Comparison of ENCODE assay signal across 8 cellular contexts in genomic region chr7:6008668-6009611, GRCh38. TPM values are rescaled to one million over a fixed set of nuclear protein-coding genes. Genes with fewer than 3 reads are reported as not detected.
DNase-seq lines count a peak whose midpoint lies in the region; ATAC-seq, FAIRE-seq and TF ChIP-seq lines count a peak whose summit lies in the region.

TSS of gene AIMP2 (plus strand) at chr7:6009272. CDS start at chr7:6009364, 92 bp downstream.
TSS of gene PMS2 (minus strand) at chr7:6009049. CDS start at chr7:6009019, 30 bp downstream.

- H3K36me3 ChIP-seq in body of pancreas (replicated peaks in 1 of 2; ENCODE audit: insufficient read depth in 1 of 2, low read depth in 2 of 2) (peaks cover 0 to 2% of the 10 kb centered on the region in 2 donors), sigmoid colon (peaks cover 0 to 15% (median 0%) of the 10 kb centered on the region in 4 donors)

- peak in 3 of 7 experiments; percentile 8 to 23 (median 16) for TF ChIP-seq CTCF in body of pancreas (IDR thresholded peaks at IDR 0.05)
- TF ChIP-seq CTCF in sigmoid colon (IDR thresholded peaks at IDR 0.05), result no peak

- peak; percentile 98 for DNase-seq in NCI-H2107 treated with DMSO at 0.1 percent for 48 hours (lab: John Stamatoyannopoulos, UW; ENCODE audit: unreplicated experiment)
- DNase-seq in body of pancreas, result peak; percentile 98 to 99 (median 98)
- peak; percentile 97 for DNase-seq in iPS DF 19.7 (ENCODE audit: low read depth, low spot score)
- DNase-seq in sigmoid colon, result peak; percentile 99

- no peak for TF ChIP-seq EP300 in sigmoid colon (IDR thresholded peaks at IDR 0.05)

- peak within 1 kb of the TSS; percentile 77 to 96 (median 91) for H3K27ac ChIP-seq in body of pancreas
- peak within 1 kb of the TSS; percentile 91 to 96 (median 93) for H3K27ac ChIP-seq in sigmoid colon

- ATAC-seq in GM18520 (IDR thresholded peaks at IDR 0.05; ENCODE audit: unreplicated experiment), result peak; percentile 93
- peak; percentile 88 for ATAC-seq in HG03064 (IDR thresholded peaks at IDR 0.05; ENCODE audit: low read depth, unreplicated experiment)
- peak; percentile 97 for ATAC-seq in body of pancreas

- H3K9me3 ChIP-seq in body of pancreas, result no peaks in the 10 kb centered on the region
- H3K9me3 ChIP-seq in sigmoid colon, result no peaks in the 10 kb centered on the region

- H3K27me3 ChIP-seq in body of pancreas (no peaks in the 10 kb centered on the region), sigmoid colon (no peaks in the 10 kb centered on the region)

- H3K4me3 ChIP-seq in body of pancreas (peak within 1 kb of the TSS; percentile 20 to 72), sigmoid colon (peak within 1 kb of the TSS; percentile 58 to 84 (median 70))

- TF ChIP-seq POLR2A in body of pancreas (IDR thresholded peaks at IDR 0.05), result peak; percentile 48 to 83 (median 83)
- peak; percentile 60 to 72 for TF ChIP-seq POLR2A in sigmoid colon (IDR thresholded peaks at IDR 0.05)

- intact Hi-C loops in body of pancreas (cut with DNase I) (no loop called here), sigmoid colon (cut with DNase I) (no loop called here)

- WGBS in body of pancreas, 2 donors, result 0 to 1% methylated on average over 30 to 66 of the region's 84 CpGs
- WGBS in sigmoid colon, 2 donors, result 0% methylated on average over 84 of the region's 84 CpGs

- FAIRE-seq in A204.1 (lab: Jason Lieb, UNC), result peak; percentile 97
- FAIRE-seq in TTC549 (lab: Jason Lieb, UNC), result peak; percentile 80

- peaks cover 40% of the 10 kb centered on the region for H3K4me1 ChIP-seq in body of pancreas
- peaks cover 0 to 42% (median 33%) of the 10 kb centered on the region in 4 donors for H3K4me1 ChIP-seq in sigmoid colon

RNA-seq across cellular contexts. Expression of gene AIMP2, which starts in this region (rescaled TPM):
- 10 to 100 TPM; 10.9 to 15.2 TPM for total RNA-seq in body of pancreas
- 10 to 100 TPM; 21.0 to 35.1 (median 26.3) TPM for total RNA-seq in sigmoid colon
- 10 to 100 TPM; 28.8 to 59.9 (median 59.7) TPM for polyA plus RNA-seq in sigmoid colon

RNA-seq across cellular contexts. Expression of gene PMS2, which starts in this region (rescaled TPM):
- total RNA-seq in body of pancreas (1 to 10 TPM; 6.2 to 6.6 TPM), sigmoid colon (1 to 10 TPM; 7.4 to 9.3 (median 7.6) TPM)
- polyA plus RNA-seq in sigmoid colon, result 1 to 10 TPM; 3.2 to 6.5 (median 3.6) TPM

Comparison
In these comparisons a context has a peak if more than half of its experiments do, and no peak if none do; other contexts are left out.
1. Peak in every context shown above with its lines: DNase-seq, ATAC-seq, H3K4me3 ChIP-seq and H3K27ac ChIP-seq.